ENCODE assay signal across 13 cellular contexts in the genomic region with DNA sequence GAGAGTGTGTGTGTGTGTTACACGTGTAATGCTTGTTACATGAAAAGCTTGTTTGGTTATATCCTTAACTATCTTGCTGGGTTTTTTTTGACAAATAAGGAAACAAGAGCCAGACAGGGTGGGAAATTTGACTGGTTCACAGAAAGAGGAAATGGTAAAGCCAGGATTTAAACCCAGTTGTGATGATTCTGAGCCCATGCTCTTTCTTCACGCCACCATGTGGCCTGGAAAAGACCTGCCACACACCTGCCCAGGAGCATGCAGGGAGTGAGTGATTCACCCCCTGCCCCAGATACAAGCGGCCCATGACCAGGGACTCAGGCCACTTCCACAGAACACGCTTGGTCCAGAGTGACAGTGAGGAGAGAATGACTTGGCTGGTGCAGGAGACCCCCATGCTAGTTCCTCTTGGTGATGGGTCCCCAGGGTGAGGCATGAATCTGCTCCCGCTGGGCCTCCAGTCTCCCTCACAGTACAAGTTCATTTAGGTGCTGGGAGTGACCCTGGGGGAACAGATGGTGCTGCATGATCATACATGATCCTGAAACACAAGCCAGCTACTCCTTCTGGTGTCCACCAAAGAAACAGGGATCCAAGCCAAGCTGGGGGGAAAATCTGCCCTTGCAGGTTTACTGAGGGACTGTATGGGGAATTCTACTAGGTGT. TPM values are rescaled to one million over a fixed set of nuclear protein-coding genes. Genes with fewer than 3 reads are reported as not detected.
A peak's percentile ranks its signal among the peaks of the same experiment; 100 is the strongest.
DNase-seq lines count a peak whose midpoint lies in the region; ATAC-seq and TF ChIP-seq lines count a peak whose summit lies in the region.
"Had no signal": no experiment of that assay in that cellular context is flagged by ENCODE, and none has a peak within 500 bp of the region (broad histone marks: within the 10 kb centered on the region; RNA-seq: fewer than 3 reads in every experiment).

No MANE protein-coding gene starts in this region.

- TF ChIP-seq POLR2A in body of pancreas (IDR thresholded peaks at IDR 0.05): no peak

- no peak for ATAC-seq in body of pancreas

- H3K36me3 ChIP-seq in body of pancreas (replicated peaks in 1 of 2; ENCODE audit: insufficient read depth in 1 of 2, low read depth in 2 of 2): no peaks in the 10 kb centered on the region
- H3K36me3 ChIP-seq: right lobe of liver had no signal

- 64 to 82% methylated on average over 2 to 5 of the region's 5 CpGs for WGBS in body of pancreas, 2 donors

- H3K4me1 ChIP-seq in body of pancreas: no peaks in the 10 kb centered on the region
- H3K4me1 ChIP-seq: right lobe of liver had no signal

- DNase-seq in DMS53 (lab: John Stamatoyannopoulos, UW) (peak; percentile 32), DMS53 treated with DMSO at 0.1 percent for 48 hours (lab: John Stamatoyannopoulos, UW; ENCODE audit: unreplicated experiment) (no peak), LNCaP clone FGC (ENCODE audit: low read depth) (no peak), cerebellum (ENCODE audit: low spot score) (peak; percentile 20), posterior vena cava (ENCODE audit: low spot score) (peak; percentile 49), body of pancreas (no peak), nucleus accumbens (lab: John Stamatoyannopoulos, UW) (no peak), NCI-H1105 treated with DMSO at 0.1 percent for 48 hours (lab: John Stamatoyannopoulos, UW) (no peak)
- DNase-seq: activated T-cell treated with anti-CD3 and anti-CD28 coated beads, Interleukin-2, amount 50 U/mL, for 24 hours; NCI-H1417; right lobe of liver had no signal

- no peaks in the 10 kb centered on the region for H3K27me3 ChIP-seq in body of pancreas
- H3K27me3 ChIP-seq: right lobe of liver had no signal

- no peak overlapping the region for H3K27ac ChIP-seq in body of pancreas
- H3K27ac ChIP-seq: 22Rv1, right lobe of liver had no signal

- no peaks in the 10 kb centered on the region for H3K9me3 ChIP-seq in body of pancreas
- H3K9me3 ChIP-seq: right lobe of liver had no signal

- no peak overlapping the region for H3K4me3 ChIP-seq in LNCaP clone FGC (ENCODE audit: low read depth, low read length)
- H3K4me3 ChIP-seq in body of pancreas: no peak overlapping the region
- H3K4me3 ChIP-seq: lung, right lobe of liver had no signal

- intact Hi-C loops in posterior vena cava (cut with DNase I) (no loop called here), body of pancreas (cut with DNase I) (no loop called here)

- TF ChIP-seq CTCF in LNCaP clone FGC (IDR thresholded peaks at IDR 0.05; ENCODE audit: control insufficient read depth, extremely low read depth, insufficient read depth) (peak; percentile 19; the same call in 1 of the 2 replicates), body of pancreas (IDR thresholded peaks at IDR 0.05) (no peak)

RNA-seq across cellular contexts. Expression of a gene that starts 21.0 kb away (rescaled TPM):
- 0.09 TPM for total RNA-seq in cerebellum
- under 1 TPM; 0.19 to 0.37 TPM for total RNA-seq in posterior vena cava
- not detected for total RNA-seq in body of pancreas

RNA-seq across cellular contexts. Expression of a gene that starts 45.9 kb away (rescaled TPM):
- total RNA-seq in cerebellum: 18.9 TPM
- 100 to 1,000 TPM; 113 to 125 TPM for total RNA-seq in posterior vena cava
- total RNA-seq in body of pancreas: 10 to 100 TPM; 14.0 to 19.8 TPM

Comparison
In these comparisons a context has a peak if more than half of its experiments do, and no peak if none do; other contexts are left out.
1. DNase-seq: peak in DMS53 (single experiment), cerebellum (single experiment) and posterior vena cava (single experiment); none in DMS53 treated with DMSO at 0.1 percent for 48 hours (single experiment), LNCaP clone FGC (single experiment), body of pancreas (0 of 4), nucleus accumbens (0 of 56) and NCI-H1105 treated with DMSO at 0.1 percent for 48 hours (single experiment).